12 cellular contexts compared by ENCODE assay signal in the genomic region with DNA sequence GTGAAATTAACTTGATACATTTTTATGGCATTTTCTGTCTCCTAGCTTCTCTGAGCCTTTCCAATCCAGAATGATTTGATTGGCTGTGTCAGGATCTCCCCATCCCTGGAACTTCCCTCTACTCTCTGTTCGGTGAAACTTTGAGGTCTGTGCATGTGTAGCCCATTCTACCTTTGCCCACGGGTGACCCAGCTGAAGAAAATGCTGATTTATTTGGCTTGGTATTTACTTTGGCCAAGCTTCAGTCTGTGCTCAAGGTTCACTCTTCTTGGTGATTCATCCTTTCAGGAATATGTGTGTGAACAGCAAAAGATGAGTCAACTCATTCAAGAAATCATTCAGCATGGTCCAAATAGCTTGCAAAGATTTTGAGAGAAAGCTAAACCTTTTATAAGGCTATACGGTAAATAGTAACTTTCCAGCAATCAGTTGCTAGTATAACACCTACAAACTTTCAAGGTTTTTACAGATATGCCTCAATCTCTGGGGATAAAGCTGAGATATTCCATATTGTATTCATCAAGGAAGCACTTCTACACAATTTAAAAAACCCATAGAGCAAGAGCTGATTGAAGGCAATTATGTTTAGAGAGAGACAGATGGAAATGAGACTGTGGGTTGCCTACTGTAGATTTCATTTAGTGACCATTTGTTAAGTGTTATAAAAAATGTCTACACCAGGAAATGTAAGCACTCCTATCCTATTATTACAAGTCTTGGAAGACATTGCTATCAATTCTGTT.
DNase-seq lines count a peak whose midpoint lies in the region; ATAC-seq, FAIRE-seq and TF ChIP-seq lines count a peak whose summit lies in the region.
"Had no signal": no experiment of that assay in that cellular context is flagged by ENCODE, and none has a peak within 500 bp of the region (broad histone marks: within the 10 kb centered on the region; RNA-seq: fewer than 3 reads in every experiment).

No MANE protein-coding gene starts in this region.

- no peak for TF ChIP-seq POLR2A in GM12878 (IDR thresholded peaks at IDR 0.05; ENCODE audit: low read depth, low read length)

- H3K18ac ChIP-seq in mesendoderm (ENCODE audit: low read length), result no peak overlapping the region

- no peak for TF ChIP-seq RAD21 in GM12878 (IDR thresholded peaks at IDR 0.05; ENCODE audit: insufficient read depth, low read depth, low read length)

- BruUV-seq in GM12878 (replicated peaks; lab: Mats Ljungman, UMichigan), result no TSS peak

- in situ Hi-C loops in GM12878 (cut with MboI), result no loop called here

- TF ChIP-seq CTCF in GM12878 (IDR thresholded peaks at IDR 0.05 in 2 of 3, conservative IDR thresholded peaks at IDR 0.05 in 1 of 3; ENCODE audit: control insufficient read depth in 2 of 3, extremely low read depth in 1 of 3, insufficient read depth in 1 of 3, low read depth in 3 of 3, low read length in 3 of 3), result no peak

- intact Hi-C loops in GM12878 (cut with micrococcal nuclease; ENCODE audit: unreplicated experiment), result no loop called here

- no peaks in the 10 kb centered on the region for H4K20me1 ChIP-seq in GM12878 (ENCODE audit: control insufficient read depth, insufficient read depth)

- no peak overlapping the region for H2AK5ac ChIP-seq in mesendoderm (ENCODE audit: low read length)

- H4K5ac ChIP-seq in mesendoderm (ENCODE audit: low read length), result no peak overlapping the region

- H2BK120ac ChIP-seq in mesendoderm (ENCODE audit: low read depth, low read length), result no peak overlapping the region

- H4K8ac ChIP-seq in mesendoderm (ENCODE audit: low read depth, low read length), result no peak overlapping the region

- H3K79me2 ChIP-seq in GM12878 (ENCODE audit: control insufficient read depth, insufficient read depth, low read length), result no peaks in the 10 kb centered on the region
- H3K79me2 ChIP-seq in mesendoderm (ENCODE audit: control insufficient read depth, insufficient read depth, low read length), result no peaks in the 10 kb centered on the region

- H3K9ac ChIP-seq in GM12878 (ENCODE audit: control insufficient read depth, insufficient read depth, low read length) (no peak overlapping the region), mesendoderm (ENCODE audit: low read length) (no peak overlapping the region)

- TF ChIP-seq EP300 in GM12878 (IDR thresholded peaks at IDR 0.05; ENCODE audit: borderline replicate concordance in 1 of 2, control insufficient read depth in 1 of 2, low read depth in 2 of 2, low read length in 2 of 2), result no peak

- no peak overlapping the region for H3K23ac ChIP-seq in mesendoderm (ENCODE audit: low read length)

- no peak overlapping the region for H3K4me3 ChIP-seq in GM12878
- H3K4me3 ChIP-seq in mesendoderm (ENCODE audit: low read length), result no peak overlapping the region

- ATAC-seq in GM18502 (IDR thresholded peaks at IDR 0.05; ENCODE audit: poor library complexity, unreplicated experiment), result peak; percentile 56
- ATAC-seq in GM12878, result peak; percentile 21; the same call in 1 of the 3 replicates
- ATAC-seq in GM19397 (IDR thresholded peaks at IDR 0.05; ENCODE audit: unreplicated experiment), result no peak

- POLR2A ChIA-PET in GM12878 (lab: Charles Lee), result no interaction called here

- H2BK5ac ChIP-seq in mesendoderm (ENCODE audit: low read length), result no peak overlapping the region

- SMC1A ChIA-PET in GM12878 (lab: Charles Lee; ENCODE audit: uncharacterized antibody, unreplicated experiment), result interaction anchor here (1.1 to 2.0 kb wide), 3 partner anchors 10 to 138 kb away, joined by 3 to 11 read pairs (median 3); no protein-coding TSS in a partner anchor

- H3K4ac ChIP-seq in mesendoderm (ENCODE audit: low read depth, low read length), result no peak overlapping the region

- RAD21 ChIA-PET in GM12878 (lab: Charles Lee; ENCODE audit: unreplicated experiment), result no interaction called here

- H3K56ac ChIP-seq in mesendoderm (ENCODE audit: low read length), result no peak overlapping the region

- no peaks in the 10 kb centered on the region for H3K27me3 ChIP-seq in GM12878 (replicated peaks in 1 of 2; ENCODE audit: control insufficient read depth in 2 of 2, insufficient read depth in 2 of 2, low read length in 1 of 2)
- H3K27me3 ChIP-seq in mesendoderm (ENCODE audit: insufficient read depth, low read length, poor library complexity), result no peaks in the 10 kb centered on the region

- DNase-seq in HS-5 (ENCODE audit: low read depth) (peak; percentile 70), GM12878 (ENCODE audit: low read depth, low spot score) (no peak), middle frontal gyrus (ENCODE audit: extremely low spot score, low spot score) (peak; percentile 12), mesendoderm (no peak), Kasumi-1 (lab: John Stamatoyannopoulos, UW) (no peak), NCI-H187 treated with DMSO at 0.1 percent for 48 hours (lab: John Stamatoyannopoulos, UW) (no peak)
- DNase-seq: foreskin melanocyte; NCI-H526; stimulated activated CD4-positive, alpha-beta T cell treated with anti-CD3 and anti-CD28 coated beads, Interleukin-4, amount 100 ng/mL, for 24 hours had no signal

- H3K4me1 ChIP-seq in GM12878 (ENCODE audit: control insufficient read depth, insufficient read depth, low read length), result no peaks in the 10 kb centered on the region
- no peaks in the 10 kb centered on the region for H3K4me1 ChIP-seq in mesendoderm (ENCODE audit: control insufficient read depth, low read depth, low read length)

- no peak overlapping the region for H3K27ac ChIP-seq in GM12878 (ENCODE audit: control insufficient read depth, insufficient read depth)
- H3K27ac ChIP-seq in mesendoderm (ENCODE audit: low read depth, low read length), result no peak overlapping the region

- H3K9me3 ChIP-seq in GM12878 (replicated peaks; ENCODE audit: control insufficient read depth, insufficient read depth, low read length), result peaks cover 5% of the 10 kb centered on the region; the same call in 1 of the 3 replicates

- 15% methylated on average over 3 of the region's 3 CpGs for WGBS in GM12878 (ENCODE audit: insufficient coverage, insufficient replicate concordance, low lambda C conversion rate, missing lambda C conversion rate)
- no CpG with 5 or more reads among the region's 3 CpGs for WGBS in mesendoderm (ENCODE audit: extremely low coverage, insufficient coverage, low lambda C conversion rate)

- no peaks in the 10 kb centered on the region for H3K79me1 ChIP-seq in mesendoderm (ENCODE audit: low read length)

- H3K4me2 ChIP-seq in GM12878 (ENCODE audit: control insufficient read depth, insufficient read depth) (no peak overlapping the region), mesendoderm (ENCODE audit: low read length) (no peak overlapping the region)

- H2AFZ ChIP-seq in GM12878 (ENCODE audit: control insufficient read depth, low read depth, low read length), result peak overlapping the region; percentile 20; the same call in 1 of the 2 replicates

- H2BK15ac ChIP-seq in mesendoderm (replicated peaks; ENCODE audit: low read depth), result no peak overlapping the region

- no peak for FAIRE-seq in GM12878 (lab: Jason Lieb, UNC)
- FAIRE-seq: TTC549 had no signal

- H3K36me3 ChIP-seq in GM12878 (ENCODE audit: control insufficient read depth in 2 of 2, insufficient read depth in 2 of 2, low read length in 1 of 2) (no peaks in the 10 kb centered on the region), mesendoderm (ENCODE audit: control insufficient read depth, insufficient read depth, low read length) (no peaks in the 10 kb centered on the region)

- CTCF ChIA-PET in GM12878 (lab: Yijun Ruan, JAX), result interaction anchor here (0.7 to 1.5 kb wide), 3 partner anchors 8 to 132 kb away, joined by 3 to 5 read pairs (median 5); no protein-coding TSS in a partner anchor

TF ChIP-seq in GM12878, 131 proteins besides CTCF, POLR2A, EP300 and RAD21:
- TF ChIP-seq ZBTB33 (IDR thresholded peaks at IDR 0.05), result no peak
- peak; percentile 44; the same call in 1 of the 2 replicates for TF ChIP-seq NFIC (IDR thresholded peaks at IDR 0.05; ENCODE audit: low read depth, low read length)
- peak; percentile 41; the same call in 1 of the 2 replicates for TF ChIP-seq JUNB (IDR thresholded peaks at IDR 0.05)
- no peak for TF ChIP-seq YY1 (IDR thresholded peaks at IDR 0.05; ENCODE audit: low read depth, low read length)
- TF ChIP-seq SRF (IDR thresholded peaks at IDR 0.05; ENCODE audit: low read depth in 2 of 2, low read length in 2 of 2), result no peak
- TF ChIP-seq CBFB (IDR thresholded peaks at IDR 0.05; ENCODE audit: low read depth), result no peak
- TF ChIP-seq, protein P1, sequence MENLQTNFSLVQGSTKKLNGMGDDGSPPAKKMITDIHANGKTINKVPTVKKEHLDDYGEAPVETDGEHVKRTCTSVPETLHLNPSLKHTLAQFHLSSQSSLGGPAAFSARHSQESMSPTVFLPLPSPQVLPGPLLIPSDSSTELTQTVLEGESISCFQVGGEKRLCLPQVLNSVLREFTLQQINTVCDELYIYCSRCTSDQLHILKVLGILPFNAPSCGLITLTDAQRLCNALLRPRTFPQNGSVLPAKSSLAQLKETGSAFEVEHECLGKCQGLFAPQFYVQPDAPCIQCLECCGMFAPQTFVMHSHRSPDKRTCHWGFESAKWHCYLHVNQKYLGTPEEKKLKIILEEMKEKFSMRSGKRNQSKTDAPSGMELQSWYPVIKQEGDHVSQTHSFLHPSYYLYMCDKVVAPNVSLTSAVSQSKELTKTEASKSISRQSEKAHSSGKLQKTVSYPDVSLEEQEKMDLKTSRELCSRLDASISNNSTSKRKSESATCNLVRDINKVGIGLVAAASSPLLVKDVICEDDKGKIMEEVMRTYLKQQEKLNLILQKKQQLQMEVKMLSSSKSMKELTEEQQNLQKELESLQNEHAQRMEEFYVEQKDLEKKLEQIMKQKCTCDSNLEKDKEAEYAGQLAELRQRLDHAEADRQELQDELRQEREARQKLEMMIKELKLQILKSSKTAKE (IDR thresholded peaks at IDR 0.05; ENCODE audit: low read depth, poor library complexity, severe bottlenecking), result no peak
- no peak for TF ChIP-seq JUND (IDR thresholded peaks at IDR 0.05; ENCODE audit: low read depth, low read length)

Comparison
In these comparisons a context has a peak if more than half of its experiments do, and no peak if none do; other contexts are left out.
1. DNase-seq: peak in HS-5 (single experiment) and middle frontal gyrus (single experiment); none in GM12878 (single experiment), mesendoderm (single experiment), Kasumi-1 (0 of 2) and NCI-H187 treated with DMSO at 0.1 percent for 48 hours (single experiment).